Comparison of ENCODE assay signal across 32 cellular contexts in the genomic region with DNA sequence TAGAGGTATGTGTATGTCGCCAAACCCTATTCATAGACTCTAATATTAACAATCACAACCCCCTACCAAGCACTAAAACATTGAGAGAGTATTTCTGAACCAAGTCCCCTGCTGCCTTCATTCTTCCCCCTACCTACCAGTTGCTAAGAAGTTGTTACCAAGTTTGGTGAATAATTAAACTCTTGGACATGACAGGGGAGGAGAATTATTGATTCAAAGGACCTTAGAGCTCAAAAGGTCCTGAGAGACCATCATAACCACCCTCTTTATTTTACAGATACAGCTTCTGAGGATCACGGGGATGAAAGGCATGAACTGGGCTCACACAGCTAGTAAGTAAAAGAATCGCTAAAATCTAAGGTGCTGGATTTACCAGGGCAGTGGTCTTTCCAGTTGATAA.
"Had no signal": no experiment of that assay in that cellular context is flagged by ENCODE, and none has a peak within 500 bp of the region (broad histone marks: within the 10 kb centered on the region; RNA-seq: fewer than 3 reads in every experiment).

No MANE protein-coding gene starts in this region.

- H3K27me3 ChIP-seq: cardiac muscle cell, Peyer's patch had no signal

- DNase-seq: activated CD4-positive, alpha-beta T cell treated with anti-CD3 and anti-CD28 coated beads for 1 hour; activated CD4-positive, alpha-beta T cell treated with anti-CD3 and anti-CD28 coated beads for 48 hours; activated CD4-positive, CD25-positive, alpha-beta regulatory T cell; activated CD8-positive, alpha-beta T cell treated with anti-CD3 and anti-CD28 coated beads for 36 hours; activated effector memory CD4-positive, alpha-beta T cell treated with anti-CD3 and anti-CD28 coated beads, Interleukin-2, amount 50 U/mL, for 16 hours; activated naive CD4-positive, alpha-beta T cell; activated naive CD4-positive, alpha-beta T cell treated with anti-CD3 and anti-CD28 coated beads, Interleukin-2, amount 50 U/mL, for 16 hours; activated naive CD8-positive, alpha-beta T cell treated with anti-CD3 and anti-CD28 coated beads for 36 hours; activated T-cell treated with anti-CD3 and anti-CD28 coated beads, Interleukin-2, amount 50 U/mL, for 1 hour; activated T-cell treated with anti-CD3 and anti-CD28 coated beads, Interleukin-2, amount 50 U/mL, for 72 hours; amniotic stem cell; aorta; MM.1S; NCI-H1092 treated with DMSO at 0.1 percent for 48 hours; NCI-H1417; NCI-H146; NCI-H187; NCI-H2081; NCI-H2171 treated with DMSO at 0.1 percent for 48 hours; NCI-H226; NCI-H446 treated with DMSO at 0.1 percent for 48 hours; NCI-H69; PC-3; Peyer's patch; SIG-M5; T-cell; T-helper 17 cell had no signal

- H3K36me3 ChIP-seq: cardiac muscle cell, Peyer's patch had no signal

- H3K27me3 Mint-ChIP-seq: activated CD8-positive, alpha-beta T cell treated with anti-CD3 and anti-CD28 coated beads for 36 hours; activated naive CD8-positive, alpha-beta T cell treated with anti-CD3 and anti-CD28 coated beads for 36 hours; activated T-helper 17 cell treated with anti-CD3 and anti-CD28 coated beads, Interleukin-2, amount 50 U/mL, for 72 hours; T-cell; T-helper 17 cell had no signal

- H3K4me3 Mint-ChIP-seq: activated CD8-positive, alpha-beta T cell treated with anti-CD3 and anti-CD28 coated beads for 36 hours; activated naive CD8-positive, alpha-beta T cell treated with anti-CD3 and anti-CD28 coated beads for 36 hours; activated T-cell treated with anti-CD3 and anti-CD28 coated beads, Interleukin-2, amount 50 U/mL, for 72 hours; activated T-helper 17 cell treated with anti-CD3 and anti-CD28 coated beads, Interleukin-2, amount 50 U/mL, for 72 hours; T-cell; T-helper 17 cell had no signal

- H3K27ac Mint-ChIP-seq: activated CD8-positive, alpha-beta T cell treated with anti-CD3 and anti-CD28 coated beads for 36 hours; activated naive CD8-positive, alpha-beta T cell treated with anti-CD3 and anti-CD28 coated beads for 36 hours; activated T-cell treated with anti-CD3 and anti-CD28 coated beads, Interleukin-2, amount 50 U/mL, for 72 hours; activated T-helper 17 cell treated with anti-CD3 and anti-CD28 coated beads, Interleukin-2, amount 50 U/mL, for 72 hours; T-cell; T-helper 17 cell had no signal

- H3K9me3 ChIP-seq: Peyer's patch had no signal

- H3K4me3 ChIP-seq: cardiac muscle cell, Peyer's patch had no signal

- H3K36me3 Mint-ChIP-seq: activated naive CD8-positive, alpha-beta T cell treated with anti-CD3 and anti-CD28 coated beads for 36 hours; T-cell had no signal

- H3K9me3 Mint-ChIP-seq: activated CD8-positive, alpha-beta T cell treated with anti-CD3 and anti-CD28 coated beads for 36 hours; activated naive CD8-positive, alpha-beta T cell treated with anti-CD3 and anti-CD28 coated beads for 36 hours; activated T-cell treated with anti-CD3 and anti-CD28 coated beads, Interleukin-2, amount 50 U/mL, for 72 hours; activated T-helper 17 cell treated with anti-CD3 and anti-CD28 coated beads, Interleukin-2, amount 50 U/mL, for 72 hours had no signal

- H3K27ac ChIP-seq: cardiac muscle cell, KMS-11, Peyer's patch, RWPE1, VCaP had no signal

- H3K4me1 ChIP-seq: Peyer's patch had no signal

- H3K4me1 Mint-ChIP-seq: activated naive CD8-positive, alpha-beta T cell treated with anti-CD3 and anti-CD28 coated beads for 36 hours; activated T-helper 17 cell treated with anti-CD3 and anti-CD28 coated beads, Interleukin-2, amount 50 U/mL, for 72 hours; T-cell; T-helper 17 cell had no signal

- H3K9ac ChIP-seq: KMS-11 had no signal
